Comparison of ENCODE assay signal across 18 cellular contexts in genomic region chr12:73374360-73374759, GRCh38.
DNase-seq lines count a peak whose midpoint lies in the region; ATAC-seq, FAIRE-seq and TF ChIP-seq lines count a peak whose summit lies in the region.
"Had no signal": no experiment of that assay in that cellular context is flagged by ENCODE, and none has a peak within 500 bp of the region (broad histone marks: within the 10 kb centered on the region; RNA-seq: fewer than 3 reads in every experiment).

No MANE protein-coding gene starts in this region.

- no peak for TF ChIP-seq EP300 in A549 (IDR thresholded peaks at IDR 0.05)

- H3K14ac ChIP-seq in IMR-90 (replicated peaks; ENCODE audit: low read depth, low read length): no peak overlapping the region

- H3K4me2 ChIP-seq in A549: no peak overlapping the region
- H3K4me2 ChIP-seq in IMR-90 (ENCODE audit: low read depth, low read length): no peak overlapping the region
- no peak overlapping the region for H3K4me2 ChIP-seq in smooth muscle cell
- H3K4me2 ChIP-seq: BLaER1 treated with 17β-estradiol and CSF1 and Interleukin-3, amounts not matched to agents 10 nM and 100 nM had no signal

- BruUV-seq in IMR-90 (replicated peaks; lab: Mats Ljungman, UMichigan): no TSS peak

- TF ChIP-seq RAD21 in A549 (conservative IDR thresholded peaks at IDR 0.05 in 1 of 2, IDR thresholded peaks at IDR 0.05 in 1 of 2) (no peak), IMR-90 (IDR thresholded peaks at IDR 0.05; ENCODE audit: low read length) (no peak)

- no peak for TF ChIP-seq POLR2A in A549 (IDR thresholded peaks at IDR 0.05; ENCODE audit: low read length)
- no peak for TF ChIP-seq POLR2A in IMR-90 (IDR thresholded peaks at IDR 0.05; ENCODE audit: low read depth, low read length)

- no peak overlapping the region for H3K56ac ChIP-seq in IMR-90 (ENCODE audit: extremely low read depth, insufficient read depth, low read length)

- no peak overlapping the region for H2BK120ac ChIP-seq in IMR-90 (ENCODE audit: low read depth, low read length)

- dilution Hi-C loops in IMR-90 (cut with HindIII; ENCODE audit: low sequenced_read_pairs, unreplicated experiment): no loop called here

- H2AFZ ChIP-seq in IMR-90 (replicated peaks; ENCODE audit: low read length, poor library complexity): no peak overlapping the region
- peak overlapping the region; percentile 54 for H2AFZ ChIP-seq in smooth muscle cell (ENCODE audit: low read depth)

- H3K9me1 ChIP-seq in IMR-90 (ENCODE audit: insufficient read depth, low read length): no peaks in the 10 kb centered on the region

- no peak for ATAC-seq in A549
- no peak for ATAC-seq in IMR-90 (ENCODE audit: low read depth)
- ATAC-seq in GM19035 (IDR thresholded peaks at IDR 0.05; ENCODE audit: unreplicated experiment): no peak
- ATAC-seq: CD8-positive, alpha-beta T cell had no signal

- no peaks in the 10 kb centered on the region for H3K27me3 ChIP-seq in IMR-90 (ENCODE audit: control insufficient read depth, insufficient read depth, low read length)
- H3K27me3 ChIP-seq in smooth muscle cell (ENCODE audit: low read depth): no peaks in the 10 kb centered on the region
- H3K27me3 ChIP-seq: BLaER1 treated with 17β-estradiol and CSF1 and Interleukin-3, amounts not matched to agents 10 nM and 100 nM had no signal

- no peak overlapping the region for H2BK20ac ChIP-seq in IMR-90 (ENCODE audit: low read depth, low read length)

- no peak overlapping the region for H2BK5ac ChIP-seq in IMR-90 (ENCODE audit: low read depth, low read length, poor library complexity, severe bottlenecking)

- H3K79me1 ChIP-seq in IMR-90 (ENCODE audit: low read depth in 1 of 2, low read length in 2 of 2): no peaks in the 10 kb centered on the region

- H3K27ac ChIP-seq in A549 (no peak overlapping the region), IMR-90 (ENCODE audit: insufficient read depth, low read length) (no peak overlapping the region), smooth muscle cell (ENCODE audit: low read depth) (no peak overlapping the region)
- H3K27ac ChIP-seq: BLaER1 treated with 17β-estradiol and CSF1 and Interleukin-3, amounts not matched to agents 10 nM and 100 nM; C4-2B had no signal

- no peaks in the 10 kb centered on the region for H3K4me1 ChIP-seq in A549
- no peaks in the 10 kb centered on the region for H3K4me1 ChIP-seq in IMR-90 (ENCODE audit: control insufficient read depth, insufficient read depth, low read length)
- H3K4me1 ChIP-seq in smooth muscle cell (ENCODE audit: low read depth): no peaks in the 10 kb centered on the region
- H3K4me1 ChIP-seq: BLaER1 treated with 17β-estradiol and CSF1 and Interleukin-3, amounts not matched to agents 10 nM and 100 nM; Caco-2 had no signal

- no peak for DNase-seq in A549 (ENCODE audit: low read depth in 1 of 2, low spot score in 1 of 2)
- no peak for DNase-seq in IMR-90
- no peak for DNase-seq in smooth muscle cell (lab: John Stamatoyannopoulos, UW; ENCODE audit: unreplicated experiment)
- no peak for DNase-seq in cerebellum (ENCODE audit: low spot score)
- DNase-seq: 8988T; AML-193; Caco-2; Calu3; CD4-positive, alpha-beta T cell; CD8-positive, alpha-beta T cell; DMS79 treated with DMSO at 0.1 percent for 48 hours; GF-D8 had no signal

- H2AK5ac ChIP-seq in IMR-90 (ENCODE audit: low read depth, low read length): no peak overlapping the region

- H3K18ac ChIP-seq in IMR-90 (ENCODE audit: low read depth, low read length): no peak overlapping the region

- H3K9me3 ChIP-seq in A549 (no peaks in the 10 kb centered on the region), IMR-90 (ENCODE audit: control insufficient read depth, insufficient read depth, low read length) (no peaks in the 10 kb centered on the region), smooth muscle cell (replicated peaks; ENCODE audit: low read depth) (no peaks in the 10 kb centered on the region)
- H3K9me3 ChIP-seq: BLaER1 treated with 17β-estradiol and CSF1 and Interleukin-3, amounts not matched to agents 10 nM and 100 nM; Caco-2 had no signal

- no peak overlapping the region for H4K91ac ChIP-seq in IMR-90 (ENCODE audit: insufficient read depth, low read depth, low read length)

- no peaks in the 10 kb centered on the region for H3F3A ChIP-seq in smooth muscle cell (ENCODE audit: low read depth)

- FAIRE-seq in A549 (lab: Jason Lieb, UNC): no peak
- FAIRE-seq: A204.1, D721Med, GM12891 had no signal

- H4K20me1 ChIP-seq in IMR-90 (ENCODE audit: insufficient read depth, low read length) (no peaks in the 10 kb centered on the region), smooth muscle cell (ENCODE audit: low read depth) (no peaks in the 10 kb centered on the region)
- H4K20me1 ChIP-seq: BLaER1 treated with 17β-estradiol and CSF1 and Interleukin-3, amounts not matched to agents 10 nM and 100 nM had no signal

- in situ Hi-C loops in IMR-90 (cut with MboI; ENCODE audit: low sequenced_read_pairs): no loop called here

- POLR2A ChIA-PET in A549 (lab: Yijun Ruan, JAX) (no interaction called here), IMR-90 (lab: Charles Lee; ENCODE audit: unreplicated experiment) (no interaction called here)

- H3K79me2 ChIP-seq in smooth muscle cell (ENCODE audit: low read depth): no peaks in the 10 kb centered on the region

- H3K9ac ChIP-seq in IMR-90 (ENCODE audit: low read depth, low read length): no peak overlapping the region
- H3K9ac ChIP-seq in smooth muscle cell (ENCODE audit: low read depth): no peak overlapping the region
- H3K9ac ChIP-seq: BLaER1 treated with 17β-estradiol and CSF1 and Interleukin-3, amounts not matched to agents 10 nM and 100 nM had no signal

- no peak overlapping the region for H4K5ac ChIP-seq in IMR-90 (ENCODE audit: low read depth, low read length)

- no peak overlapping the region for H3K4ac ChIP-seq in IMR-90 (ENCODE audit: low read depth, low read length)

- H2AK9ac ChIP-seq in IMR-90 (replicated peaks; ENCODE audit: low read depth, low read length, poor library complexity): no peak overlapping the region

- no peaks in the 10 kb centered on the region for H3K36me3 ChIP-seq in IMR-90 (ENCODE audit: control insufficient read depth, insufficient read depth, low read length)
- H3K36me3 ChIP-seq in smooth muscle cell (ENCODE audit: low read depth): no peaks in the 10 kb centered on the region
- H3K36me3 ChIP-seq: BLaER1 treated with 17β-estradiol and CSF1 and Interleukin-3, amounts not matched to agents 10 nM and 100 nM had no signal

- no peak overlapping the region for H2BK15ac ChIP-seq in IMR-90 (ENCODE audit: low read depth, low read length)

- TF ChIP-seq CTCF in A549 (IDR thresholded peaks at IDR 0.05): no peak
- TF ChIP-seq CTCF in IMR-90 (conservative IDR thresholded peaks at IDR 0.05; ENCODE audit: low read depth, low read length): no peak
- TF ChIP-seq CTCF in smooth muscle cell (IDR thresholded peaks at IDR 0.05; ENCODE audit: borderline replicate concordance, insufficient read depth, poor library complexity, severe bottlenecking): no peak

- CTCF ChIA-PET in A549 (lab: Yijun Ruan, JAX): interaction anchor here (0.6 kb wide), 1 partner anchor 14 kb away, joined by 3 read pairs; no protein-coding TSS in a partner anchor
- CTCF ChIA-PET in IMR-90 (lab: Yijun Ruan, JAX): no interaction called here

- no peak overlapping the region for H3K4me3 ChIP-seq in A549
- H3K4me3 ChIP-seq in IMR-90 (ENCODE audit: insufficient read depth, low read depth, low read length): no peak overlapping the region
- no peak overlapping the region for H3K4me3 ChIP-seq in smooth muscle cell
- H3K4me3 ChIP-seq: BLaER1 treated with 17β-estradiol and CSF1 and Interleukin-3, amounts not matched to agents 10 nM and 100 nM had no signal

- intact Hi-C loops in IMR-90 (cut with micrococcal nuclease): no loop called here

- H3K23ac ChIP-seq in IMR-90 (ENCODE audit: low read depth, low read length): no peak overlapping the region

- H4K8ac ChIP-seq in IMR-90 (ENCODE audit: low read depth in 2 of 2, low read length in 2 of 2): no peak overlapping the region

TF ChIP-seq in A549, 52 proteins besides CTCF, POLR2A, EP300 and RAD21 (continues in another document):
- TF ChIP-seq MYC (IDR thresholded peaks at IDR 0.05; ENCODE audit: borderline replicate concordance, low read length) (no peak), MAFK (IDR thresholded peaks at IDR 0.05; ENCODE audit: partially characterized antibody) (peak; percentile 63), ATOH8 (CRISPR knock-in tag; IDR thresholded peaks at IDR 0.05; ENCODE audit: low read depth) (no peak)

TF ChIP-seq in IMR-90, 13 proteins besides CTCF, POLR2A, EP300 and RAD21:
- TF ChIP-seq CHD1 (IDR thresholded peaks at IDR 0.05; ENCODE audit: low read depth, low read length) (no peak), MAFK (IDR thresholded peaks at IDR 0.05; ENCODE audit: low read depth, low read length) (peak; percentile 63)
